14 cellular contexts compared by ENCODE assay signal in genomic region chr3:5023777-5024346, GRCh38. TPM values are rescaled to one million over a fixed set of nuclear protein-coding genes. Genes with fewer than 3 reads are reported as not detected.
DNase-seq lines count a peak whose midpoint lies in the region; ATAC-seq, FAIRE-seq and TF ChIP-seq lines count a peak whose summit lies in the region.
"Had no signal": no experiment of that assay in that cellular context is flagged by ENCODE, and none has a peak within 500 bp of the region (broad histone marks: within the 10 kb centered on the region; RNA-seq: fewer than 3 reads in every experiment).

No MANE protein-coding gene starts in this region.

- no peaks in the 10 kb centered on the region for H3K27me3 Mint-ChIP-seq in stimulated activated naive CD8-positive, alpha-beta T cell treated with anti-CD3 and anti-CD28 coated beads, Interleukin-15, Interleukin-2, amounts not matched to agents 100 ng/mL and 50 ng/mL, for 24 hours
- H3K27me3 Mint-ChIP-seq: activated CD4-positive, alpha-beta T cell treated with anti-CD3 and anti-CD28 coated beads, Interleukin-2, amount 10 ng/mL, durations not matched to agents 7 days and 5 days; activated naive CD8-positive, alpha-beta T cell had no signal

- FAIRE-seq in bronchial epithelial cell (lab: Jason Lieb, UNC): no peak

- H3K27me3 ChIP-seq in bronchial epithelial cell (ENCODE audit: control insufficient read depth, insufficient read depth, low read length): no peaks in the 10 kb centered on the region
- no peaks in the 10 kb centered on the region for H3K27me3 ChIP-seq in osteoblast (ENCODE audit: insufficient read depth, low read length)
- no peaks in the 10 kb centered on the region for H3K27me3 ChIP-seq in aorta (ENCODE audit: control insufficient read depth in 1 of 2, insufficient read depth in 2 of 2, low read length in 1 of 2)
- no peaks in the 10 kb centered on the region for H3K27me3 ChIP-seq in MM.1S (replicated peaks; ENCODE audit: insufficient read depth, low read length)
- H3K27me3 ChIP-seq: BLaER1 had no signal

- no peak for DNase-seq in stimulated activated naive CD8-positive, alpha-beta T cell treated with anti-CD3 and anti-CD28 coated beads, Interleukin-15, Interleukin-2, amounts not matched to agents 100 U/mL and 50 U/mL, for 24 hours
- DNase-seq in bronchial epithelial cell (ENCODE audit: low read depth): peak; percentile 46
- DNase-seq in osteoblast (ENCODE audit: insufficient read length, low spot score, missing footprints): no peak
- DNase-seq in aorta: no peak
- no peak for DNase-seq in MM.1S
- DNase-seq: activated CD4-positive, alpha-beta T cell treated with anti-CD3 and anti-CD28 coated beads, Interleukin-2, amount 10 ng/mL, durations not matched to agents 7 days and 5 days; glutamatergic neuron; mucosa of descending colon; NCI-H1105 treated with DMSO at 0.1 percent for 48 hours had no signal

- H4K20me1 ChIP-seq in osteoblast (ENCODE audit: insufficient read depth, low read length): no peaks in the 10 kb centered on the region
- H4K20me1 ChIP-seq in MM.1S (ENCODE audit: insufficient read depth, low read length): no peaks in the 10 kb centered on the region
- H4K20me1 ChIP-seq: BLaER1 had no signal

- TF ChIP-seq CTCF in bronchial epithelial cell (IDR thresholded peaks at IDR 0.05; ENCODE audit: insufficient read depth, low read length, severe bottlenecking) (no peak), osteoblast (IDR thresholded peaks at IDR 0.05; ENCODE audit: extremely low read depth, low read depth, low read length) (no peak), MM.1S (IDR thresholded peaks at IDR 0.05; ENCODE audit: low read length) (no peak)

- H3K79me2 ChIP-seq in osteoblast (ENCODE audit: insufficient read depth, low read length) (no peaks in the 10 kb centered on the region), MM.1S (ENCODE audit: low read length) (no peaks in the 10 kb centered on the region)

- no peak overlapping the region for H3K9ac ChIP-seq in MM.1S (ENCODE audit: low read length)
- H3K9ac ChIP-seq: BLaER1 had no signal

- H3K27ac Mint-ChIP-seq in stimulated activated naive CD8-positive, alpha-beta T cell treated with anti-CD3 and anti-CD28 coated beads, Interleukin-15, Interleukin-2, amounts not matched to agents 100 ng/mL and 50 ng/mL, for 24 hours: peak overlapping the region; percentile 54
- H3K27ac Mint-ChIP-seq: activated CD4-positive, alpha-beta T cell treated with anti-CD3 and anti-CD28 coated beads, Interleukin-2, amount 10 ng/mL, durations not matched to agents 7 days and 5 days had no signal

- H3K4me1 Mint-ChIP-seq in stimulated activated naive CD8-positive, alpha-beta T cell treated with anti-CD3 and anti-CD28 coated beads, Interleukin-15, Interleukin-2, amounts not matched to agents 100 ng/mL and 50 ng/mL, for 24 hours (ENCODE audit: low read depth): peaks cover 85% of the 10 kb centered on the region

- H2AFZ ChIP-seq in osteoblast (ENCODE audit: low read length) (no peak overlapping the region), MM.1S (ENCODE audit: low read length) (no peak overlapping the region)

- no peaks in the 10 kb centered on the region for H3K9me3 ChIP-seq in osteoblast (ENCODE audit: low read depth, low read length)
- H3K9me3 ChIP-seq in aorta (ENCODE audit: control insufficient read depth, low read length): no peaks in the 10 kb centered on the region
- no peaks in the 10 kb centered on the region for H3K9me3 ChIP-seq in MM.1S (replicated peaks; ENCODE audit: insufficient read depth, low read length)
- H3K9me3 ChIP-seq: BLaER1, mucosa of descending colon had no signal

- no peak overlapping the region for H3K4me3 Mint-ChIP-seq in stimulated activated naive CD8-positive, alpha-beta T cell treated with anti-CD3 and anti-CD28 coated beads, Interleukin-15, Interleukin-2, amounts not matched to agents 100 ng/mL and 50 ng/mL, for 24 hours
- H3K4me3 Mint-ChIP-seq: activated CD4-positive, alpha-beta T cell treated with anti-CD3 and anti-CD28 coated beads, Interleukin-2, amount 10 ng/mL, durations not matched to agents 7 days and 5 days; activated naive CD8-positive, alpha-beta T cell had no signal

- peak overlapping the region; percentile 53 for H3K4me2 ChIP-seq in osteoblast (ENCODE audit: insufficient read depth, low read length)
- H3K4me2 ChIP-seq in MM.1S (ENCODE audit: low read depth, low read length): no peak overlapping the region
- H3K4me2 ChIP-seq: BLaER1 had no signal

- H3K4me3 ChIP-seq in bronchial epithelial cell (ENCODE audit: low read depth, low read length): no peak overlapping the region
- H3K4me3 ChIP-seq in osteoblast (ENCODE audit: insufficient read depth, low read length): no peak overlapping the region
- H3K4me3 ChIP-seq in aorta (ENCODE audit: low read length in 2 of 2): no peak overlapping the region
- H3K4me3 ChIP-seq in MM.1S (ENCODE audit: low read length): no peak overlapping the region
- H3K4me3 ChIP-seq: BLaER1, mucosa of descending colon had no signal

- no peaks in the 10 kb centered on the region for H3K36me3 ChIP-seq in bronchial epithelial cell (ENCODE audit: control insufficient read depth, insufficient read depth, low read length)
- H3K36me3 ChIP-seq in osteoblast (ENCODE audit: insufficient read depth, low read length): no peaks in the 10 kb centered on the region
- no peaks in the 10 kb centered on the region for H3K36me3 ChIP-seq in aorta (ENCODE audit: control insufficient read depth in 1 of 2, insufficient read depth in 2 of 2, low read length in 1 of 2)
- H3K36me3 ChIP-seq in MM.1S (replicated peaks; ENCODE audit: insufficient read depth, low read length): no peaks in the 10 kb centered on the region
- H3K36me3 ChIP-seq: BLaER1 had no signal

- no peaks in the 10 kb centered on the region for H3K9me3 Mint-ChIP-seq in stimulated activated naive CD8-positive, alpha-beta T cell treated with anti-CD3 and anti-CD28 coated beads, Interleukin-15, Interleukin-2, amounts not matched to agents 100 ng/mL and 50 ng/mL, for 24 hours
- H3K9me3 Mint-ChIP-seq: activated CD4-positive, alpha-beta T cell treated with anti-CD3 and anti-CD28 coated beads, Interleukin-2, amount 10 ng/mL, durations not matched to agents 7 days and 5 days had no signal

- H3K9me2 ChIP-seq in MM.1S (replicated peaks; ENCODE audit: insufficient read depth, low read length): no peaks in the 10 kb centered on the region

- H3K27ac ChIP-seq in osteoblast (ENCODE audit: low read depth, low read length): peak overlapping the region; percentile 98
- peak overlapping the region in 1 of 2 donors; percentile 28 for H3K27ac ChIP-seq in aorta (ENCODE audit: low read depth in 1 of 2, low read length in 2 of 2)
- no peak overlapping the region for H3K27ac ChIP-seq in MM.1S (ENCODE audit: low read length)
- H3K27ac ChIP-seq: BLaER1 had no signal

- no peaks in the 10 kb centered on the region for H3F3A ChIP-seq in MM.1S (ENCODE audit: insufficient read depth, low read length)

- intact Hi-C loops in aorta (cut with DNase I): loop anchor here in 1 of 2 donors (2.0 to 10.0 kb wide), 2 partner anchors 29 to 279 kb away; no protein-coding TSS in a partner anchor

- 92 to 95% methylated on average over 9 of the region's 9 CpGs for whole genome bisulfite sequencing in aorta, 2 donors

- ATAC-seq in stimulated activated naive CD8-positive, alpha-beta T cell treated with anti-CD3 and anti-CD28 coated beads, Interleukin-15, Interleukin-2, amounts not matched to agents 100 U/mL and 50 U/mL, for 24 hours: no peak
- ATAC-seq in GM18502 (IDR thresholded peaks at IDR 0.05; ENCODE audit: poor library complexity, unreplicated experiment): no peak
- ATAC-seq in GM21786 (IDR thresholded peaks at IDR 0.05; ENCODE audit: unreplicated experiment): no peak
- no peak for ATAC-seq in aorta (ENCODE audit: low FRiP score)
- ATAC-seq: mucosa of descending colon had no signal

- H3K4me1 ChIP-seq in osteoblast (ENCODE audit: insufficient read depth, low read length): peaks cover 35% of the 10 kb centered on the region
- no peaks in the 10 kb centered on the region for H3K4me1 ChIP-seq in aorta (ENCODE audit: control insufficient read depth in 1 of 2, insufficient read depth in 2 of 2, low read length in 2 of 2)
- no peaks in the 10 kb centered on the region for H3K4me1 ChIP-seq in MM.1S (ENCODE audit: low read length)

- H3K36me3 Mint-ChIP-seq in stimulated activated naive CD8-positive, alpha-beta T cell treated with anti-CD3 and anti-CD28 coated beads, Interleukin-15, Interleukin-2, amounts not matched to agents 100 ng/mL and 50 ng/mL, for 24 hours (ENCODE audit: low read depth): no peaks in the 10 kb centered on the region
- H3K36me3 Mint-ChIP-seq: activated naive CD8-positive, alpha-beta T cell had no signal

RNA-seq across cellular contexts. Expression of gene BHLHE40, which starts 44.6 kb away (rescaled TPM):
- 38.5 and 42.9 TPM in 2 replicates for total RNA-seq in bronchial epithelial cell
- total RNA-seq in osteoblast: 70.2 and 71.9 TPM in 2 replicates
- total RNA-seq in aorta: 100 to 1,000 TPM in 1 of 2 donors, 10 to 100 TPM in 1; 90.1 to 181 TPM
- polyA plus RNA-seq in aorta: 10 to 100 TPM; 15.2 to 35.6 TPM
